In genomic region chr3:48811524-48811923, GRCh38 we compare ENCODE assay signal across 20 cellular contexts. TPM values are rescaled to one million over a fixed set of nuclear protein-coding genes. Genes with fewer than 3 reads are reported as not detected.
DNase-seq lines count a peak whose midpoint lies in the region; ATAC-seq and TF ChIP-seq lines count a peak whose summit lies in the region.
"Had no signal": no experiment of that assay in that cellular context is flagged by ENCODE, and none has a peak within 500 bp of the region (broad histone marks: within the 10 kb centered on the region; RNA-seq: fewer than 3 reads in every experiment).

No MANE protein-coding gene starts in this region.

- no peak for TF ChIP-seq CTCF in OCI-LY1 (IDR thresholded peaks at IDR 0.05; ENCODE audit: low read length)
- no peak for TF ChIP-seq CTCF in prostate gland (IDR thresholded peaks at IDR 0.05)

- no peak overlapping the region for H3K4me3 ChIP-seq in OCI-LY1 (ENCODE audit: low read depth, low read length, poor library complexity, severe bottlenecking)
- H3K4me3 ChIP-seq in prostate gland = no peak overlapping the region
- H3K4me3 ChIP-seq: ovary, upper lobe of left lung had no signal

- H3K9ac ChIP-seq in OCI-LY1 (ENCODE audit: low read length) = no peak overlapping the region

- TF ChIP-seq POLR2A in prostate gland (IDR thresholded peaks at IDR 0.05) = no peak

- no peak overlapping the region for H3K4me2 ChIP-seq in OCI-LY1 (ENCODE audit: low read length)

- peaks cover 30% of the 10 kb centered on the region for H3K4me1 Mint-ChIP-seq in activated CD4-positive, alpha-beta T cell treated with anti-CD3 and anti-CD28 coated beads, Interleukin-2, amount 10 ng/mL, durations not matched to agents 7 days and 5 days
- H3K4me1 Mint-ChIP-seq in activated CD4-positive, alpha-beta T cell treated with anti-CD3 and anti-CD28 coated beads, Interleukin-2, amount 10 ng/mL, durations not matched to agents 24 days and 14 days = peaks cover 24% of the 10 kb centered on the region
- H3K4me1 Mint-ChIP-seq in activated naive CD8-positive, alpha-beta T cell treated with anti-CD3 and anti-CD28 coated beads for 36 hours = peaks cover 13% of the 10 kb centered on the region

- no peaks in the 10 kb centered on the region for H3K9me3 ChIP-seq in OCI-LY1 (ENCODE audit: low read length)
- no peaks in the 10 kb centered on the region for H3K9me3 ChIP-seq in prostate gland
- H3K9me3 ChIP-seq: ovary, upper lobe of left lung had no signal

- H3K4me1 ChIP-seq in OCI-LY1 (ENCODE audit: insufficient read depth, low read length, severe bottlenecking) (peaks cover 13% of the 10 kb centered on the region), prostate gland (replicated peaks) (no peaks in the 10 kb centered on the region)

- peak overlapping the region; percentile 38 for H3K27ac ChIP-seq in OCI-LY1 (ENCODE audit: low read depth, low read length, poor library complexity, severe bottlenecking)
- H3K27ac ChIP-seq in prostate gland = peak overlapping the region; percentile 27 to 52
- H3K27ac ChIP-seq: ovary had no signal

- H3K79me2 ChIP-seq in OCI-LY1 (ENCODE audit: insufficient read depth, low read length) = peaks cover 5% of the 10 kb centered on the region

- H3K9me3 Mint-ChIP-seq in activated CD4-positive, alpha-beta T cell treated with anti-CD3 and anti-CD28 coated beads, Interleukin-2, amount 10 ng/mL, durations not matched to agents 7 days and 5 days = peaks cover 9% of the 10 kb centered on the region
- peaks cover 8% of the 10 kb centered on the region for H3K9me3 Mint-ChIP-seq in activated CD4-positive, alpha-beta T cell treated with anti-CD3 and anti-CD28 coated beads, Interleukin-2, amount 10 ng/mL, durations not matched to agents 24 days and 14 days
- H3K9me3 Mint-ChIP-seq in activated naive CD8-positive, alpha-beta T cell treated with anti-CD3 and anti-CD28 coated beads for 36 hours = peaks cover 7% of the 10 kb centered on the region
- H3K9me3 Mint-ChIP-seq: brain, IgD-negative memory B cell had no signal

- H2AFZ ChIP-seq in OCI-LY1 (ENCODE audit: low read length) = no peak overlapping the region

- H3K27me3 ChIP-seq in OCI-LY1 (ENCODE audit: insufficient read depth, low read length) = no peaks in the 10 kb centered on the region
- no peaks in the 10 kb centered on the region for H3K27me3 ChIP-seq in prostate gland (replicated peaks; ENCODE audit: insufficient read depth)
- H3K27me3 ChIP-seq: ovary, upper lobe of left lung had no signal

- H3K36me3 ChIP-seq in OCI-LY1 (ENCODE audit: insufficient read depth, low read length) = no peaks in the 10 kb centered on the region; the same call in 1 of the 2 replicates
- no peaks in the 10 kb centered on the region for H3K36me3 ChIP-seq in prostate gland
- H3K36me3 ChIP-seq: ovary, upper lobe of left lung had no signal

- CTCF ChIA-PET in activated CD4-positive, alpha-beta T cell treated with anti-CD3 and anti-CD28 coated beads, Interleukin-2, amount 10 ng/mL, durations not matched to agents 7 days and 5 days (lab: Charles Lee) = interaction anchor here (0.9 kb wide), 1 partner anchor 10 kb away, joined by 3 read pairs; no protein-coding TSS in a partner anchor

- WGBS in prostate gland = 19% methylated on average over 3 of the region's 3 CpGs

- H3K27ac Mint-ChIP-seq in activated CD4-positive, alpha-beta T cell treated with anti-CD3 and anti-CD28 coated beads, Interleukin-2, amount 10 ng/mL, durations not matched to agents 7 days and 5 days = peak overlapping the region; percentile 92
- no peak overlapping the region for H3K27ac Mint-ChIP-seq in activated CD4-positive, alpha-beta T cell treated with anti-CD3 and anti-CD28 coated beads, Interleukin-2, amount 10 ng/mL, durations not matched to agents 24 days and 14 days
- H3K27ac Mint-ChIP-seq in activated naive CD8-positive, alpha-beta T cell treated with anti-CD3 and anti-CD28 coated beads for 36 hours = peak overlapping the region; percentile 7

- POLR2A ChIA-PET in activated CD4-positive, alpha-beta T cell treated with anti-CD3 and anti-CD28 coated beads, Interleukin-2, amount 10 ng/mL, durations not matched to agents 7 days and 5 days (lab: Charles Lee) = no interaction called here

- no peaks in the 10 kb centered on the region for H3F3A ChIP-seq in OCI-LY1 (ENCODE audit: insufficient read depth, low read length)

- DNase-seq in activated CD4-positive, alpha-beta T cell treated with anti-CD3 and anti-CD28 coated beads, Interleukin-2, amount 10 ng/mL, durations not matched to agents 7 days and 5 days = no peak
- no peak for DNase-seq in activated CD4-positive, alpha-beta T cell treated with anti-CD3 and anti-CD28 coated beads, Interleukin-2, amount 10 ng/mL, durations not matched to agents 24 days and 14 days
- DNase-seq in activated naive CD8-positive, alpha-beta T cell treated with anti-CD3 and anti-CD28 coated beads for 36 hours = no peak
- DNase-seq in prostate gland (ENCODE audit: low spot score) (peak; percentile 10), left cardiac atrium (no peak)
- DNase-seq: C1 segment of cervical spinal cord; cortex of kidney; MM.1S; NCI-H146; NCI-H748 treated with DMSO at 0.1 percent for 48 hours; ovary; SHP77; stimulated activated naive CD4-positive, alpha-beta T cell treated with Interleukin-2 at 50 U/mL for 16 hours; upper lobe of left lung had no signal

- no peaks in the 10 kb centered on the region for H3K27me3 Mint-ChIP-seq in activated CD4-positive, alpha-beta T cell treated with anti-CD3 and anti-CD28 coated beads, Interleukin-2, amount 10 ng/mL, durations not matched to agents 7 days and 5 days
- H3K27me3 Mint-ChIP-seq in activated CD4-positive, alpha-beta T cell treated with anti-CD3 and anti-CD28 coated beads, Interleukin-2, amount 10 ng/mL, durations not matched to agents 24 days and 14 days = no peaks in the 10 kb centered on the region
- no peaks in the 10 kb centered on the region for H3K27me3 Mint-ChIP-seq in activated naive CD8-positive, alpha-beta T cell treated with anti-CD3 and anti-CD28 coated beads for 36 hours
- H3K27me3 Mint-ChIP-seq: brain, IgD-negative memory B cell had no signal

- no peaks in the 10 kb centered on the region for H4K20me1 ChIP-seq in OCI-LY1 (ENCODE audit: insufficient read depth, low read length)

- ATAC-seq in HG03469 (IDR thresholded peaks at IDR 0.05; ENCODE audit: unreplicated experiment) (no peak), left cardiac atrium (no peak), HG02623 (IDR thresholded peaks at IDR 0.05; ENCODE audit: unreplicated experiment) (no peak)
- ATAC-seq: sciatic nerve had no signal

- H3K36me3 Mint-ChIP-seq in activated CD4-positive, alpha-beta T cell treated with anti-CD3 and anti-CD28 coated beads, Interleukin-2, amount 10 ng/mL, durations not matched to agents 7 days and 5 days (ENCODE audit: low read depth) = peaks cover 12% of the 10 kb centered on the region
- peaks cover 5% of the 10 kb centered on the region for H3K36me3 Mint-ChIP-seq in activated CD4-positive, alpha-beta T cell treated with anti-CD3 and anti-CD28 coated beads, Interleukin-2, amount 10 ng/mL, durations not matched to agents 24 days and 14 days (ENCODE audit: low read depth)
- H3K36me3 Mint-ChIP-seq in activated naive CD8-positive, alpha-beta T cell treated with anti-CD3 and anti-CD28 coated beads for 36 hours = peaks cover 2% of the 10 kb centered on the region
- H3K36me3 Mint-ChIP-seq: IgD-negative memory B cell had no signal

- intact Hi-C loops in activated CD4-positive, alpha-beta T cell treated with anti-CD3 and anti-CD28 coated beads, Interleukin-2, amount 10 ng/mL, durations not matched to agents 24 days and 14 days (cut with micrococcal nuclease) = no loop called here
- intact Hi-C loops in prostate gland (cut with DNase I) = no loop called here
- intact Hi-C loops in left cardiac atrium (cut with DNase I) = no loop called here

- no peaks in the 10 kb centered on the region for H3K9me2 ChIP-seq in OCI-LY1 (ENCODE audit: low read depth, low read length)

- H3K4me3 Mint-ChIP-seq in activated CD4-positive, alpha-beta T cell treated with anti-CD3 and anti-CD28 coated beads, Interleukin-2, amount 10 ng/mL, durations not matched to agents 7 days and 5 days = no peak overlapping the region
- no peak overlapping the region for H3K4me3 Mint-ChIP-seq in activated CD4-positive, alpha-beta T cell treated with anti-CD3 and anti-CD28 coated beads, Interleukin-2, amount 10 ng/mL, durations not matched to agents 24 days and 14 days
- H3K4me3 Mint-ChIP-seq in activated naive CD8-positive, alpha-beta T cell treated with anti-CD3 and anti-CD28 coated beads for 36 hours = peak overlapping the region; percentile 40

RNA-seq across cellular contexts. Expression of gene PRKAR2A, which starts 36.1 kb away (rescaled TPM):
- 10 to 100 TPM; 26.4 to 27.2 TPM for total RNA-seq in activated CD4-positive, alpha-beta T cell treated with anti-CD3 and anti-CD28 coated beads, Interleukin-2, amount 10 ng/mL, durations not matched to agents 7 days and 5 days
- 31.9 and 39.4 TPM in 2 replicates for total RNA-seq in activated CD4-positive, alpha-beta T cell treated with anti-CD3 and anti-CD28 coated beads, Interleukin-2, amount 10 ng/mL, durations not matched to agents 24 days and 14 days
- total RNA-seq in activated naive CD8-positive, alpha-beta T cell treated with anti-CD3 and anti-CD28 coated beads for 36 hours = 10 to 100 TPM; 42.8 to 45.2 TPM
- total RNA-seq in prostate gland = 10 to 100 TPM; 33.7 to 35.3 TPM
- total RNA-seq in left cardiac atrium = 10 to 100 TPM; 42.5 to 56.8 TPM
